In the genomic region with DNA sequence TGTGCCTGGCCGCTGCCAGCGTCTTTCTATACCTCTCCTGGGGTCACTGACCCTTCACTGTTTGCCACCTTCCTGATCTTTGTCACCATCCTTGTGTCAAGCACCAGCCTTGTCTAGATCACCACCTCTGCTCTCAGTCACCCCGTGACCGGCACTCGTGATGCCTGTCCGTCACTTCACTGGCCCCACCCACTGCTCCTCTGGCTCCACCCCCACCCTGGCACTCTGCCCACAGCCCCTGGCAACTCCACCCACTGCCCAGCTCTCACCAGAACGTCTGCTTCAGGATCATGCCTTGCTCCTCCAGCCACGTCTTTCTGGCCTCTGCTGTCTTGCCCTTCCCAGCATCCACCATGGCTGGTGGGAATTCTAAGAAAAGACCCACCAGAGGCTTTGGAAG, we compare ENCODE assay signal across 2 cellular contexts.
A peak's percentile ranks its signal among the peaks of the same experiment; 100 is the strongest.
TF ChIP-seq lines count a peak whose summit lies in the region.

No MANE protein-coding gene starts in this region.

TF ChIP-seq in GM23338, 12 proteins besides CTCF, POLR2A, EP300 and RAD21 (continues in another document):
- TF ChIP-seq EZH2 (IDR thresholded peaks at IDR 0.05; ENCODE audit: low read depth, unreplicated experiment) (no peak), STAT1 (IDR thresholded peaks at IDR 0.05; ENCODE audit: unreplicated experiment) (no peak), ZNF114 (CRISPR knock-in tag; IDR thresholded peaks at IDR 0.05) (no peak), ZNF331 (CRISPR knock-in tag; IDR thresholded peaks at IDR 0.05; ENCODE audit: low read depth) (no peak), NANOG (IDR thresholded peaks at IDR 0.05; ENCODE audit: borderline replicate concordance) (no peak), POLR2AphosphoS5 (IDR thresholded peaks at IDR 0.05; ENCODE audit: low read depth) (no peak), JUNB (IDR thresholded peaks at IDR 0.05; ENCODE audit: unreplicated experiment) (no peak), EZH2phosphoT487 (IDR thresholded peaks at IDR 0.05; ENCODE audit: unreplicated experiment) (no peak)
- TF ChIP-seq, protein P1, sequence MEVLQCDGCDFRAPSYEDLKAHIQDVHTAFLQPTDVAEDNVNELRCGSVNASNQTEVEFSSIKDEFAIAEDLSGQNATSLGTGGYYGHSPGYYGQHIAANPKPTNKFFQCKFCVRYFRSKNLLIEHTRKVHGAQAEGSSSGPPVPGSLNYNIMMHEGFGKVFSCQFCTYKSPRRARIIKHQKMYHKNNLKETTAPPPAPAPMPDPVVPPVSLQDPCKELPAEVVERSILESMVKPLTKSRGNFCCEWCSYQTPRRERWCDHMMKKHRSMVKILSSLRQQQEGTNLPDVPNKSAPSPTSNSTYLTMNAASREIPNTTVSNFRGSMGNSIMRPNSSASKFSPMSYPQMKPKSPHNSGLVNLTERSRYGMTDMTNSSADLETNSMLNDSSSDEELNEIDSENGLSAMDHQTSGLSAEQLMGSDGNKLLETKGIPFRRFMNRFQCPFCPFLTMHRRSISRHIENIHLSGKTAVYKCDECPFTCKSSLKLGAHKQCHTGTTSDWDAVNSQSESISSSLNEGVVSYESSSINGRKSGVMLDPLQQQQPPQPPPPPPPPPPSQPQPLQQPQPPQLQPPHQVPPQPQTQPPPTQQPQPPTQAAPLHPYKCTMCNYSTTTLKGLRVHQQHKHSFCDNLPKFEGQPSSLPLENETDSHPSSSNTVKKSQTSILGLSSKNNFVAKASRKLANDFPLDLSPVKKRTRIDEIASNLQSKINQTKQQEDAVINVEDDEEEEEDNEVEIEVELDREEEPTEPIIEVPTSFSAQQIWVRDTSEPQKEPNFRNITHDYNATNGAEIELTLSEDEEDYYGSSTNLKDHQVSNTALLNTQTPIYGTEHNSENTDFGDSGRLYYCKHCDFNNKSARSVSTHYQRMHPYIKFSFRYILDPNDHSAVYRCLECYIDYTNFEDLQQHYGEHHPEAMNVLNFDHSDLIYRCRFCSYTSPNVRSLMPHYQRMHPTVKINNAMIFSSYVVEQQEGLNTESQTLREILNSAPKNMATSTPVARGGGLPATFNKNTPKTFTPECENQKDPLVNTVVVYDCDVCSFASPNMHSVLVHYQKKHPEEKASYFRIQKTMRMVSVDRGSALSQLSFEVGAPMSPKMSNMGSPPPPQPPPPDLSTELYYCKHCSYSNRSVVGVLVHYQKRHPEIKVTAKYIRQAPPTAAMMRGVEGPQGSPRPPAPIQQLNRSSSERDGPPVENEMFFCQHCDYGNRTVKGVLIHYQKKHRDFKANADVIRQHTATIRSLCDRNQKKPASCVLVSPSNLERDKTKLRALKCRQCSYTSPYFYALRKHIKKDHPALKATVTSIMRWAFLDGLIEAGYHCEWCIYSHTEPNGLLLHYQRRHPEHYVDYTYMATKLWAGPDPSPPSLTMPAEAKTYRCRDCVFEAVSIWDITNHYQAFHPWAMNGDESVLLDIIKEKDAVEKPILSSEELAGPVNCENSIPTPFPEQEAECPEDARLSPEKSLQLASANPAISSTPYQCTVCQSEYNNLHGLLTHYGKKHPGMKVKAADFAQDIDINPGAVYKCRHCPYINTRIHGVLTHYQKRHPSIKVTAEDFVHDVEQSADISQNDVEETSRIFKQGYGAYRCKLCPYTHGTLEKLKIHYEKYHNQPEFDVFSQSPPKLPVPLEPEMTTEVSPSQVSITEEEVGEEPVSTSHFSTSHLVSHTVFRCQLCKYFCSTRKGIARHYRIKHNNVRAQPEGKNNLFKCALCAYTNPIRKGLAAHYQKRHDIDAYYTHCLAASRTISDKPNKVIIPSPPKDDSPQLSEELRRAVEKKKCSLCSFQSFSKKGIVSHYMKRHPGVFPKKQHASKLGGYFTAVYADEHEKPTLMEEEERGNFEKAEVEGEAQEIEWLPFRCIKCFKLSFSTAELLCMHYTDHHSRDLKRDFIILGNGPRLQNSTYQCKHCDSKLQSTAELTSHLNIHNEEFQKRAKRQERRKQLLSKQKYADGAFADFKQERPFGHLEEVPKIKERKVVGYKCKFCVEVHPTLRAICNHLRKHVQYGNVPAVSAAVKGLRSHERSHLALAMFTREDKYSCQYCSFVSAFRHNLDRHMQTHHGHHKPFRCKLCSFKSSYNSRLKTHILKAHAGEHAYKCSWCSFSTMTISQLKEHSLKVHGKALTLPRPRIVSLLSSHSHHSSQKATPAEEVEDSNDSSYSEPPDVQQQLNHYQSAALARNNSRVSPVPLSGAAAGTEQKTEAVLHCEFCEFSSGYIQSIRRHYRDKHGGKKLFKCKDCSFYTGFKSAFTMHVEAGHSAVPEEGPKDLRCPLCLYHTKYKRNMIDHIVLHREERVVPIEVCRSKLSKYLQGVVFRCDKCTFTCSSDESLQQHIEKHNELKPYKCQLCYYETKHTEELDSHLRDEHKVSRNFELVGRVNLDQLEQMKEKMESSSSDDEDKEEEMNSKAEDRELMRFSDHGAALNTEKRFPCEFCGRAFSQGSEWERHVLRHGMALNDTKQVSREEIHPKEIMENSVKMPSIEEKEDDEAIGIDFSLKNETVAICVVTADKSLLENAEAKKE (CRISPR knock-in tag; IDR thresholded peaks at IDR 0.05) = no peak
- TF ChIP-seq, protein P2, sequence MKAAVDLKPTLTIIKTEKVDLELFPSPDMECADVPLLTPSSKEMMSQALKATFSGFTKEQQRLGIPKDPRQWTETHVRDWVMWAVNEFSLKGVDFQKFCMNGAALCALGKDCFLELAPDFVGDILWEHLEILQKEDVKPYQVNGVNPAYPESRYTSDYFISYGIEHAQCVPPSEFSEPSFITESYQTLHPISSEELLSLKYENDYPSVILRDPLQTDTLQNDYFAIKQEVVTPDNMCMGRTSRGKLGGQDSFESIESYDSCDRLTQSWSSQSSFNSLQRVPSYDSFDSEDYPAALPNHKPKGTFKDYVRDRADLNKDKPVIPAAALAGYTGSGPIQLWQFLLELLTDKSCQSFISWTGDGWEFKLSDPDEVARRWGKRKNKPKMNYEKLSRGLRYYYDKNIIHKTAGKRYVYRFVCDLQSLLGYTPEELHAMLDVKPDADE (IDR thresholded peaks at IDR 0.05) = no peak

TF ChIP-seq in K562, 482 proteins besides CTCF, POLR2A, EP300 and RAD21:
- TF ChIP-seq TARDBP (IDR thresholded peaks at IDR 0.05) = no peak
- TF ChIP-seq FOXP1 (CRISPR knock-in tag; IDR thresholded peaks at IDR 0.05) = no peak
- TF ChIP-seq, protein P3, sequence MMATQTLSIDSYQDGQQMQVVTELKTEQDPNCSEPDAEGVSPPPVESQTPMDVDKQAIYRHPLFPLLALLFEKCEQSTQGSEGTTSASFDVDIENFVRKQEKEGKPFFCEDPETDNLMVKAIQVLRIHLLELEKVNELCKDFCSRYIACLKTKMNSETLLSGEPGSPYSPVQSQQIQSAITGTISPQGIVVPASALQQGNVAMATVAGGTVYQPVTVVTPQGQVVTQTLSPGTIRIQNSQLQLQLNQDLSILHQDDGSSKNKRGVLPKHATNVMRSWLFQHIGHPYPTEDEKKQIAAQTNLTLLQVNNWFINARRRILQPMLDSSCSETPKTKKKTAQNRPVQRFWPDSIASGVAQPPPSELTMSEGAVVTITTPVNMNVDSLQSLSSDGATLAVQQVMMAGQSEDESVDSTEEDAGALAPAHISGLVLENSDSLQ (IDR thresholded peaks at IDR 0.05) = peak; percentile 94
- peak; percentile 25; the same call in 1 of the 2 replicates for TF ChIP-seq POLR2G (IDR thresholded peaks at IDR 0.05; ENCODE audit: low read depth, low read length)
- TF ChIP-seq, protein P4, sequence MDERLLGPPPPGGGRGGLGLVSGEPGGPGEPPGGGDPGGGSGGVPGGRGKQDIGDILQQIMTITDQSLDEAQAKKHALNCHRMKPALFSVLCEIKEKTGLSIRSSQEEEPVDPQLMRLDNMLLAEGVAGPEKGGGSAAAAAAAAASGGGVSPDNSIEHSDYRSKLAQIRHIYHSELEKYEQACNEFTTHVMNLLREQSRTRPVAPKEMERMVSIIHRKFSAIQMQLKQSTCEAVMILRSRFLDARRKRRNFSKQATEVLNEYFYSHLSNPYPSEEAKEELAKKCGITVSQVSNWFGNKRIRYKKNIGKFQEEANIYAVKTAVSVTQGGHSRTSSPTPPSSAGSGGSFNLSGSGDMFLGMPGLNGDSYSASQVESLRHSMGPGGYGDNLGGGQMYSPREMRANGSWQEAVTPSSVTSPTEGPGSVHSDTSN (CRISPR knock-in tag; IDR thresholded peaks at IDR 0.05; ENCODE audit: low read depth) = no peak
- TF ChIP-seq, protein P4 (tag; conservative IDR thresholded peaks at IDR 0.05; ENCODE audit: low read depth) = peak; percentile 79
- peak; percentile 90 for TF ChIP-seq NFIC (IDR thresholded peaks at IDR 0.05)
